Comparison of ENCODE assay signal across 9 cellular contexts in the genomic region with DNA sequence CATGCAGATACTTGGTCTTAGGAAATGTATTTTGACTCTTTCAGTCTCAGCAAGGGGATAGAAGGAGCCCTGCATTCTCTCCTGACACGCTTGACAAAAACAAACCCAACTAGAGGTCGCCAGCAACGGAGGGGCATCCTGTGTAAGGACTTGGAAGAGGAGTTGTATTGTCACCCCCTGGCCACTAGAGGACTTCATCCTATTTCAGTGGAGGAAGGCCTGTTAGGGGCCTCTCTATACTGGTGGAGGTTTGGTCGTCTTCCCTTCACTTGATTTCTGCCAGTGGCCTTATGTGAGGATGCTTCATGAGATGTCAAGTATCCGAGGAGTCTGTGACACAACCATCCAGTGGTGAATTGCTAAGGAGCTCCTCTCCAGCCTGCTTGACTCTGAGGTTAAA.
DNase-seq lines count a peak whose midpoint lies in the region; ATAC-seq and TF ChIP-seq lines count a peak whose summit lies in the region.
"Had no signal": no experiment of that assay in that cellular context is flagged by ENCODE, and none has a peak within 500 bp of the region (broad histone marks: within the 10 kb centered on the region; RNA-seq: fewer than 3 reads in every experiment).

No MANE protein-coding gene starts in this region.

- no peaks in the 10 kb centered on the region for H3K9me2 ChIP-seq in hepatocyte (replicated peaks; ENCODE audit: insufficient read depth)

- peak; percentile 7 for DNase-seq in COLO668 (lab: John Stamatoyannopoulos, UW; ENCODE audit: unreplicated experiment)
- peak; percentile 27 for DNase-seq in RPMI8226
- peak; percentile 26 for DNase-seq in hepatocyte (ENCODE audit: low spot score)
- DNase-seq in NCI-H446 treated with DMSO at 0.1 percent for 48 hours (lab: John Stamatoyannopoulos, UW) = no peak
- DNase-seq in AG08395 (ENCODE audit: low spot score) = no peak

- no peaks in the 10 kb centered on the region for H3K36me3 ChIP-seq in hepatocyte (replicated peaks; ENCODE audit: insufficient read depth, low read depth)

- WGBS in hepatocyte (ENCODE audit: low lambda C conversion rate, missing lambda C conversion rate) = 63% methylated on average over 5 of the region's 5 CpGs

- H3K4me1 ChIP-seq in hepatocyte (ENCODE audit: insufficient read depth) = no peaks in the 10 kb centered on the region

- no peaks in the 10 kb centered on the region for H3K79me2 ChIP-seq in hepatocyte

- H2AFZ ChIP-seq in hepatocyte = no peak overlapping the region

- no peak overlapping the region for H3K27ac ChIP-seq in hepatocyte
- H3K27ac ChIP-seq: epithelial cell of prostate had no signal

- no peaks in the 10 kb centered on the region for H4K20me1 ChIP-seq in hepatocyte (ENCODE audit: insufficient read depth, poor library complexity, severe bottlenecking)

- H3K9me3 ChIP-seq in hepatocyte (ENCODE audit: low read depth) = no peaks in the 10 kb centered on the region

- no peak overlapping the region for H3K4me2 ChIP-seq in hepatocyte

- peak; percentile 22 for TF ChIP-seq CTCF in hepatocyte (IDR thresholded peaks at IDR 0.05; ENCODE audit: poor library complexity)

- no peak overlapping the region for H3K4me3 ChIP-seq in hepatocyte

- no peaks in the 10 kb centered on the region for H3K27me3 ChIP-seq in hepatocyte

- ATAC-seq in GM19328 (IDR thresholded peaks at IDR 0.05; ENCODE audit: unreplicated experiment) = peak; percentile 51
- ATAC-seq in HG03108 (IDR thresholded peaks at IDR 0.05; ENCODE audit: unreplicated experiment) = no peak
- ATAC-seq in HG02840 (IDR thresholded peaks at IDR 0.05; ENCODE audit: low FRiP score, unreplicated experiment) = no peak

Comparison
In these comparisons a context has a peak if more than half of its experiments do, and no peak if none do; other contexts are left out.
1. DNase-seq: peak in COLO668 (single experiment), RPMI8226 (single experiment) and hepatocyte (single experiment); none in NCI-H446 treated with DMSO at 0.1 percent for 48 hours (single experiment) and AG08395 (single experiment).